Comparison of ENCODE assay signal across 15 cellular contexts in the genomic region with DNA sequence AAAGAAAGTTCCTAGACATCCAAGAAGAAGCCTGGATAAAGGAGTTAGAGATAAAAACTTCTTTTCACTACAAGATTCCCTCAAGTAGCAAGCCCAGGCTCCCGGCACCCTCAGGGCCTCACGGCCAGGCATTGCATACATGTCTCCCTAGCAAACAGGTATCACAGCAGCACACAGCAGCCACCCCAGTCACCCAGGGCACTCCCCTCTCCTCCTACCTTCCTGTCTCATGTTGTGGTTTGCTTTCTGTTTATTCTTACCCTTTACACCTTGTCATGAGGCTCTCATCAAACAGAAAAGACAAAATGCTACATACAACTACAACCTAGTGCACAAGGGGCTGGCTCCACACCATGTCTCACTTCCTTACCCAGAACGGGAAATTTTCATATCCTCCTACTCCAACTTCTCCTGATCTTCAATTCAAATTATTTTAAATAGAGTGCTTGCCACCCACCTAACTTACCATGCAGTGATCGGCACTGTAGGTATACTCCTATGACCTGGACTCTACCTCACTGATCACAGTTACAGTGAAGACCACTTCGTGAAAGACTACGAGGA.
DNase-seq lines count a peak whose midpoint lies in the region; ATAC-seq and TF ChIP-seq lines count a peak whose summit lies in the region.
"Had no signal": no experiment of that assay in that cellular context is flagged by ENCODE, and none has a peak within 500 bp of the region (broad histone marks: within the 10 kb centered on the region; RNA-seq: fewer than 3 reads in every experiment).

No MANE protein-coding gene starts in this region.

- in situ Hi-C loops in brain microvascular endothelial cell (cut with HindIII; ENCODE audit: low pct_ligation_motif_present, low sequenced_read_pairs): no loop called here

- DNase-seq in stimulated activated CD4-positive, alpha-beta T cell treated with anti-CD3 and anti-CD28 coated beads, Interleukin-12 subunit alpha, Interleukin-12 subunit beta, amount 100 ng/mL, for 4 hours: peak; percentile 20
- DNase-seq in stimulated activated CD4-positive, alpha-beta T cell treated with anti-CD3 and anti-CD28 coated beads, Interleukin-2, amount 100 ng/mL, for 48 hours: no peak
- DNase-seq in activated CD8-positive, alpha-beta memory T cell treated with anti-CD3 and anti-CD28 coated beads, Interleukin-2, amount 50 U/mL, for 4 hours: peak; percentile 58
- peak; percentile 8 for DNase-seq in effector CD8-positive, alpha-beta T cell (lab: John Stamatoyannopoulos, UW)
- DNase-seq in stimulated activated naive CD8-positive, alpha-beta T cell treated with anti-CD3 and anti-CD28 coated beads, Interleukin-15, Interleukin-2, amounts not matched to agents 100 U/mL and 50 U/mL, for 24 hours: no peak
- DNase-seq in middle frontal gyrus (ENCODE audit: extremely low spot score, low spot score): no peak
- DNase-seq in brain microvascular endothelial cell: no peak
- DNase-seq in glomerular visceral epithelial cell (ENCODE audit: extremely low spot score): no peak
- DNase-seq: ACHN, glutamatergic neuron, IMR-90, left cardiac atrium, NCI-H1436, NCI-H526, SHP77 treated with DMSO at 0.1 percent for 48 hours had no signal

- TF ChIP-seq CTCF in brain microvascular endothelial cell (IDR thresholded peaks at IDR 0.05; ENCODE audit: low read depth, low read length, missing control alignments): no peak

- peak; percentile 41 for ATAC-seq in stimulated activated naive CD8-positive, alpha-beta T cell treated with anti-CD3 and anti-CD28 coated beads, Interleukin-15, Interleukin-2, amounts not matched to agents 100 U/mL and 50 U/mL, for 24 hours
- ATAC-seq: left cardiac atrium had no signal

- no peaks in the 10 kb centered on the region for H3K27me3 ChIP-seq in brain microvascular endothelial cell (replicated peaks)

- no peak overlapping the region for H3K27ac ChIP-seq in brain microvascular endothelial cell

- H3K36me3 ChIP-seq in brain microvascular endothelial cell (replicated peaks): peaks cover 35% of the 10 kb centered on the region

- no peak overlapping the region for H3K4me3 ChIP-seq in brain microvascular endothelial cell (ENCODE audit: low read depth, low read length)

Comparison
In these comparisons a context has a peak if more than half of its experiments do, and no peak if none do; other contexts are left out.
1. DNase-seq: peak in stimulated activated CD4-positive, alpha-beta T cell treated with anti-CD3 and anti-CD28 coated beads, Interleukin-12 subunit alpha, Interleukin-12 subunit beta, amount 100 ng/mL, for 4 hours (single experiment), activated CD8-positive, alpha-beta memory T cell treated with anti-CD3 and anti-CD28 coated beads, Interleukin-2, amount 50 U/mL, for 4 hours (single experiment) and effector CD8-positive, alpha-beta T cell (single experiment); none in stimulated activated CD4-positive, alpha-beta T cell treated with anti-CD3 and anti-CD28 coated beads, Interleukin-2, amount 100 ng/mL, for 48 hours (0 of 2), stimulated activated naive CD8-positive, alpha-beta T cell treated with anti-CD3 and anti-CD28 coated beads, Interleukin-15, Interleukin-2, amounts not matched to agents 100 U/mL and 50 U/mL, for 24 hours (single experiment), middle frontal gyrus (single experiment), brain microvascular endothelial cell (single experiment) and glomerular visceral epithelial cell (single experiment).